ENCODE assay signal across 26 cellular contexts in the genomic region with DNA sequence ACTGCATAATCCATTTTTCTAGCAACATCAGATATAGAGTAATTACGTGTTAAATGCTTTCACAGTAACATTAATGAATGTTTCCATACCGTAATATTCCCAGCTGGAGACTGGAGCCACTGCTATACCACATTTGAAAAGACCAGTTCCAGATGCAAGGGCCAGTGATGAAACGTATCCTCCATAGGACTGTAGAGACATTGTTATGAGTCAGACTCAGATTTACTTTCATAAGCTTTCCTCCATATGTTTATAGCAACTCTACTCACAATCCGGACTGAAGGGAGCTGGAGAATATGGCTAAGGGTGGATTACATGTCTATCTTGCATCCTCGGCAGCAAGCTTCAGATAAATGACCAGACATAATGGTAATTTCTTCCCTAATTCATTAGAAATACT. TPM values are rescaled to one million over a fixed set of nuclear protein-coding genes. Genes with fewer than 3 reads are reported as not detected.
"Had no signal": no experiment of that assay in that cellular context is flagged by ENCODE, and none has a peak within 500 bp of the region (broad histone marks: within the 10 kb centered on the region; RNA-seq: fewer than 3 reads in every experiment).

No MANE protein-coding gene starts in this region.

- H3K36me3 ChIP-seq: colonic mucosa, neural progenitor cell, prostate gland, right atrium auricular region, tibial nerve had no signal

- H3K4me1 ChIP-seq: colonic mucosa, neural progenitor cell, prostate gland, right atrium auricular region, tibial nerve had no signal

- H3K4me2 ChIP-seq: neural progenitor cell had no signal

- ATAC-seq: activated CD8-positive, alpha-beta memory T cell treated with anti-CD3 and anti-CD28 coated beads, Interleukin-2, amount 10 ng/mL, durations not matched to agents 7 days and 5 days; activated T-helper 17 cell treated with anti-CD3 and anti-CD28 coated beads, Interleukin-2, amount 50 U/mL, for 72 hours; heart left ventricle; left ventricle myocardium superior; mucosa of descending colon had no signal

- H2AFZ ChIP-seq: neural progenitor cell had no signal

- DNase-seq: activated CD4-positive, alpha-beta memory T cell treated with anti-CD3 and anti-CD28 coated beads, Interleukin-2, amount 10 ng/mL, durations not matched to agents 7 days and 5 days; activated CD4-positive, alpha-beta T cell treated with anti-CD3 and anti-CD28 coated beads for 48 hours; activated CD4-positive, CD25-positive, alpha-beta regulatory T cell; activated CD8-positive, alpha-beta memory T cell treated with anti-CD3 and anti-CD28 coated beads, Interleukin-2, amount 10 ng/mL, durations not matched to agents 7 days and 5 days; activated naive CD4-positive, alpha-beta T cell treated with Interleukin-2 at 50 U/mL for 16 hours; aorta; brain microvascular endothelial cell; central memory CD4-positive, alpha-beta T cell; colonic mucosa; endodermal cell; heart left ventricle; kidney glomerular epithelial cell; left ventricle myocardium superior; mucosa of descending colon; naive B cell; stimulated activated CD4-positive, alpha-beta T cell treated with anti-CD3 and anti-CD28 coated beads, Interleukin-15, amount 100 ng/mL, for 24 hours; stimulated activated CD4-positive, alpha-beta T cell treated with anti-CD3 and anti-CD28 coated beads, Interleukin-2, amount 100 ng/mL, for 48 hours; T-helper 1 cell; T-helper 9 cell had no signal

- H3K9ac ChIP-seq: neural progenitor cell had no signal

- H3K9me3 ChIP-seq: colonic mucosa, heart left ventricle, mucosa of descending colon, prostate gland, right atrium auricular region, tibial nerve had no signal

- H3K4me3 ChIP-seq: colonic mucosa, heart left ventricle, mucosa of descending colon, neural progenitor cell, prostate gland, right atrium auricular region, tibial nerve had no signal

- H3K27me3 ChIP-seq: brain microvascular endothelial cell, colonic mucosa, heart left ventricle, neural progenitor cell, right atrium auricular region, tibial nerve had no signal

- H3K27ac ChIP-seq: brain microvascular endothelial cell, colonic mucosa, heart left ventricle, neural progenitor cell, prostate gland, right atrium auricular region, tibial nerve had no signal

RNA-seq across cellular contexts. Expression of a gene that starts 22.7 kb away (rescaled TPM):
- total RNA-seq: activated CD4-positive, alpha-beta memory T cell treated with anti-CD3 and anti-CD28 coated beads, Interleukin-2, amount 10 ng/mL, durations not matched to agents 7 days and 5 days; activated CD8-positive, alpha-beta memory T cell treated with anti-CD3 and anti-CD28 coated beads, Interleukin-2, amount 10 ng/mL, durations not matched to agents 7 days and 5 days; activated T-helper 17 cell treated with anti-CD3 and anti-CD28 coated beads, Interleukin-2, amount 50 U/mL, for 72 hours; endodermal cell; epithelial cell of proximal tubule; heart left ventricle; left ventricle myocardium superior; osteocyte; right atrium auricular region had no signal
- polyA plus RNA-seq: heart left ventricle had no signal
